Comparison of ENCODE assay signal across 1 cellular context in genomic region chr16:30076276-30076791, GRCh38.
TF ChIP-seq lines count a peak whose summit lies in the region.

No MANE protein-coding gene starts in this region.

TF ChIP-seq in HepG2, 621 proteins besides CTCF, POLR2A, EP300 and RAD21 (continues in another document):
- TF ChIP-seq MYNN (CRISPR knock-in tag; IDR thresholded peaks at IDR 0.05; ENCODE audit: low read depth) (no peak), TFDP1 (CRISPR knock-in tag; IDR thresholded peaks at IDR 0.05; ENCODE audit: borderline replicate concordance) (no peak), RELA (CRISPR knock-in tag; IDR thresholded peaks at IDR 0.05) (no peak), RARG (CRISPR knock-in tag; IDR thresholded peaks at IDR 0.05; ENCODE audit: low read depth) (0 out of 2 replicates have a peak, but pooled peaks have one; percentile 56), DZIP1 (CRISPR knock-in tag; IDR thresholded peaks at IDR 0.05) (no peak), SP140L (CRISPR knock-in tag; IDR thresholded peaks at IDR 0.05; ENCODE audit: borderline replicate concordance) (no peak), ZNF704 (CRISPR knock-in tag; IDR thresholded peaks at IDR 0.05; ENCODE audit: borderline replicate concordance) (peak; percentile 60; the same call in 1 of the 2 replicates), ZBTB33 (CRISPR knock-in tag; IDR thresholded peaks at IDR 0.05) (no peak), MTA3 (CRISPR knock-in tag; IDR thresholded peaks at IDR 0.05) (no peak), HOXD1 (CRISPR knock-in tag; IDR thresholded peaks at IDR 0.05) (no peak), ZNF609 (CRISPR knock-in tag; IDR thresholded peaks at IDR 0.05; ENCODE audit: borderline replicate concordance) (no peak; the same call in 1 of the 2 replicates), ZNF235 (CRISPR knock-in tag; IDR thresholded peaks at IDR 0.05; ENCODE audit: borderline replicate concordance) (no peak), TP53 (CRISPR knock-in tag; conservative IDR thresholded peaks at IDR 0.05) (no peak), ZNF530 (CRISPR knock-in tag; IDR thresholded peaks at IDR 0.05; ENCODE audit: low read depth) (no peak), STAT5B (CRISPR knock-in tag; IDR thresholded peaks at IDR 0.05) (no peak), CEBPZ (IDR thresholded peaks at IDR 0.05; ENCODE audit: low read length) (no peak), ZNF790 (CRISPR knock-in tag; IDR thresholded peaks at IDR 0.05; ENCODE audit: borderline replicate concordance) (no peak), RBM22 (optimal IDR thresholded peaks at IDR 0.05; ENCODE audit: low read length) (no peak), ZNF121 (CRISPR knock-in tag; IDR thresholded peaks at IDR 0.05) (no peak), IKZF4 (CRISPR knock-in tag; IDR thresholded peaks at IDR 0.05; ENCODE audit: borderline replicate concordance, low read depth, not compliant biosample characterization) (no peak), ZNF557 (CRISPR knock-in tag; IDR thresholded peaks at IDR 0.05) (no peak), CREB1 (IDR thresholded peaks at IDR 0.05) (no peak), CREB1 (CRISPR knock-in tag; IDR thresholded peaks at IDR 0.05) (no peak), ZBTB1 (CRISPR knock-in tag; IDR thresholded peaks at IDR 0.05; ENCODE audit: borderline replicate concordance) (no peak), FOXM1 (CRISPR knock-in tag; IDR thresholded peaks at IDR 0.05) (no peak), ONECUT2 (CRISPR knock-in tag; IDR thresholded peaks at IDR 0.05) (no peak), HOXA5 (CRISPR knock-in tag; IDR thresholded peaks at IDR 0.05) (0 out of 2 replicates have a peak, but pooled peaks have one; percentile 11), ZNF678 (CRISPR knock-in tag; IDR thresholded peaks at IDR 0.05) (no peak; the same call in 1 of the 2 replicates), NFYB (CRISPR knock-in tag; IDR thresholded peaks at IDR 0.05) (no peak), NFE2L2 (IDR thresholded peaks at IDR 0.05; ENCODE audit: low read length) (no peak), ZNF766 (CRISPR knock-in tag; IDR thresholded peaks at IDR 0.05; ENCODE audit: borderline replicate concordance) (no peak; the same call in 1 of the 2 replicates), ZNF256 (CRISPR knock-in tag; conservative IDR thresholded peaks at IDR 0.05) (no peak), ZNF18 (CRISPR knock-in tag; IDR thresholded peaks at IDR 0.05; ENCODE audit: insufficient replicate concordance) (peak; percentile 56), KDM3A (CRISPR knock-in tag; IDR thresholded peaks at IDR 0.05; ENCODE audit: low read depth) (no peak; the same call in 1 of the 2 replicates), SNRNP70 (IDR thresholded peaks at IDR 0.05; ENCODE audit: low read depth, low read length) (no peak), ZFP1 (CRISPR knock-in tag; IDR thresholded peaks at IDR 0.05) (no peak), PHF5A (CRISPR knock-in tag; IDR thresholded peaks at IDR 0.05; ENCODE audit: low read depth, unreplicated experiment) (no peak), NR2F2 (IDR thresholded peaks at IDR 0.05; ENCODE audit: borderline replicate concordance, low read depth) (no peak), RBM39 (IDR thresholded peaks at IDR 0.05; ENCODE audit: low read depth, low read length, poor library complexity, severe bottlenecking) (no peak), NFATC3 (CRISPR knock-in tag; IDR thresholded peaks at IDR 0.05) (no peak), PAWR (CRISPR knock-in tag; IDR thresholded peaks at IDR 0.05; ENCODE audit: borderline replicate concordance) (0 out of 2 replicates have a peak, but pooled peaks have one; percentile 56), IRF2 (CRISPR knock-in tag; IDR thresholded peaks at IDR 0.05) (no peak), ETV5 (CRISPR knock-in tag; IDR thresholded peaks at IDR 0.05; ENCODE audit: borderline replicate concordance) (no peak), REST (IDR thresholded peaks at IDR 0.05; ENCODE audit: borderline replicate concordance in 1 of 2, low read depth in 1 of 2, low read length in 2 of 2) (no peak)
